Comparison of ENCODE assay signal across 1 cellular context in genomic region chr10:23438547-23439451, GRCh38.
TF ChIP-seq lines count a peak whose summit lies in the region.

A gene with protein sequence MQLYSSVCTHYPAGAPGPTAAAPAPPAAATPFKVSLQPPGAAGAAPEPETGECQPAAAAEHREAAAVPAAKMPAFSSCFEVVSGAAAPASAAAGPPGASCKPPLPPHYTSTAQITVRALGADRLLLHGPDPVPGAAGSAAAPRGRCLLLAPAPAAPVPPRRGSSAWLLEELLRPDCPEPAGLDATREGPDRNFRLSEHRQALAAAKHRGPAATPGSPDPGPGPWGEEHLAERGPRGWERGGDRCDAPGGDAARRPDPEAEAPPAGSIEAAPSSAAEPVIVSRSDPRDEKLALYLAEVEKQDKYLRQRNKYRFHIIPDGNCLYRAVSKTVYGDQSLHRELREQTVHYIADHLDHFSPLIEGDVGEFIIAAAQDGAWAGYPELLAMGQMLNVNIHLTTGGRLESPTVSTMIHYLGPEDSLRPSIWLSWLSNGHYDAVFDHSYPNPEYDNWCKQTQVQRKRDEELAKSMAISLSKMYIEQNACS (plus strand): TSS chr10:23439075. CDS start chr10:23439458, 383 bp downstream.

TF ChIP-seq in HepG2, 621 proteins besides CTCF, POLR2A, EP300 and RAD21 (continued from another document and continues in another):
- no peak for TF ChIP-seq TFE3 (CRISPR knock-in tag; IDR thresholded peaks at IDR 0.05)
- TF ChIP-seq AHR (CRISPR knock-in tag; IDR thresholded peaks at IDR 0.05) = no peak
- TF ChIP-seq TOE1 (CRISPR knock-in tag; IDR thresholded peaks at IDR 0.05) = no peak
- TF ChIP-seq IKZF4 (CRISPR knock-in tag; IDR thresholded peaks at IDR 0.05; ENCODE audit: borderline replicate concordance, low read depth, not compliant biosample characterization) = no peak
- TF ChIP-seq, protein P1, sequence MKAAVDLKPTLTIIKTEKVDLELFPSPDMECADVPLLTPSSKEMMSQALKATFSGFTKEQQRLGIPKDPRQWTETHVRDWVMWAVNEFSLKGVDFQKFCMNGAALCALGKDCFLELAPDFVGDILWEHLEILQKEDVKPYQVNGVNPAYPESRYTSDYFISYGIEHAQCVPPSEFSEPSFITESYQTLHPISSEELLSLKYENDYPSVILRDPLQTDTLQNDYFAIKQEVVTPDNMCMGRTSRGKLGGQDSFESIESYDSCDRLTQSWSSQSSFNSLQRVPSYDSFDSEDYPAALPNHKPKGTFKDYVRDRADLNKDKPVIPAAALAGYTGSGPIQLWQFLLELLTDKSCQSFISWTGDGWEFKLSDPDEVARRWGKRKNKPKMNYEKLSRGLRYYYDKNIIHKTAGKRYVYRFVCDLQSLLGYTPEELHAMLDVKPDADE (CRISPR knock-in tag; IDR thresholded peaks at IDR 0.05) = no peak
- TF ChIP-seq YY1 (IDR thresholded peaks at IDR 0.05; ENCODE audit: insufficient read depth, insufficient replicate concordance, low read depth, low read length) = peak; percentile 18
- no peak for TF ChIP-seq ATF2 (CRISPR knock-in tag; IDR thresholded peaks at IDR 0.05)
- no peak for TF ChIP-seq HINFP (CRISPR knock-in tag; IDR thresholded peaks at IDR 0.05; ENCODE audit: low read depth)
- no peak for TF ChIP-seq HDAC6 (IDR thresholded peaks at IDR 0.05; ENCODE audit: low read depth, low read length)
- no peak for TF ChIP-seq ZNF589 (CRISPR knock-in tag; conservative IDR thresholded peaks at IDR 0.05)
- TF ChIP-seq, protein P2, sequence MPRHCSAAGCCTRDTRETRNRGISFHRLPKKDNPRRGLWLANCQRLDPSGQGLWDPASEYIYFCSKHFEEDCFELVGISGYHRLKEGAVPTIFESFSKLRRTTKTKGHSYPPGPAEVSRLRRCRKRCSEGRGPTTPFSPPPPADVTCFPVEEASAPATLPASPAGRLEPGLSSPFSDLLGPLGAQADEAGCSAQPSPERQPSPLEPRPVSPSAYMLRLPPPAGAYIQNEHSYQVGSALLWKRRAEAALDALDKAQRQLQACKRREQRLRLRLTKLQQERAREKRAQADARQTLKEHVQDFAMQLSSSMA (CRISPR knock-in tag; IDR thresholded peaks at IDR 0.05) = no peak
- no peak for TF ChIP-seq ZNF512B (CRISPR knock-in tag; IDR thresholded peaks at IDR 0.05; ENCODE audit: borderline replicate concordance)
- 0 out of 2 replicates have a peak, but pooled peaks have one; percentile 24 for TF ChIP-seq ZNF704 (CRISPR knock-in tag; IDR thresholded peaks at IDR 0.05; ENCODE audit: borderline replicate concordance)
- no peak for TF ChIP-seq PAXIP1 (CRISPR knock-in tag; conservative IDR thresholded peaks at IDR 0.05)
- TF ChIP-seq SCMH1 (CRISPR knock-in tag; IDR thresholded peaks at IDR 0.05; ENCODE audit: borderline replicate concordance) = no peak
- no peak for TF ChIP-seq KAT7 (CRISPR knock-in tag; IDR thresholded peaks at IDR 0.05; ENCODE audit: borderline replicate concordance)
- no peak for TF ChIP-seq NFIB (CRISPR knock-in tag; IDR thresholded peaks at IDR 0.05; ENCODE audit: borderline replicate concordance)
- TF ChIP-seq CENPT (CRISPR knock-in tag; IDR thresholded peaks at IDR 0.05; ENCODE audit: low read depth) = no peak
- TF ChIP-seq KAT8 (CRISPR knock-in tag; IDR thresholded peaks at IDR 0.05) = no peak
- TF ChIP-seq, protein P3, sequence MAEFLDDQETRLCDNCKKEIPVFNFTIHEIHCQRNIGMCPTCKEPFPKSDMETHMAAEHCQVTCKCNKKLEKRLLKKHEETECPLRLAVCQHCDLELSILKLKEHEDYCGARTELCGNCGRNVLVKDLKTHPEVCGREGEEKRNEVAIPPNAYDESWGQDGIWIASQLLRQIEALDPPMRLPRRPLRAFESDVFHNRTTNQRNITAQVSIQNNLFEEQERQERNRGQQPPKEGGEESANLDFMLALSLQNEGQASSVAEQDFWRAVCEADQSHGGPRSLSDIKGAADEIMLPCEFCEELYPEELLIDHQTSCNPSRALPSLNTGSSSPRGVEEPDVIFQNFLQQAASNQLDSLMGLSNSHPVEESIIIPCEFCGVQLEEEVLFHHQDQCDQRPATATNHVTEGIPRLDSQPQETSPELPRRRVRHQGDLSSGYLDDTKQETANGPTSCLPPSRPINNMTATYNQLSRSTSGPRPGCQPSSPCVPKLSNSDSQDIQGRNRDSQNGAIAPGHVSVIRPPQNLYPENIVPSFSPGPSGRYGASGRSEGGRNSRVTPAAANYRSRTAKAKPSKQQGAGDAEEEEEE (CRISPR knock-in tag; IDR thresholded peaks at IDR 0.05; ENCODE audit: borderline replicate concordance) = no peak
- TF ChIP-seq, protein P4, sequence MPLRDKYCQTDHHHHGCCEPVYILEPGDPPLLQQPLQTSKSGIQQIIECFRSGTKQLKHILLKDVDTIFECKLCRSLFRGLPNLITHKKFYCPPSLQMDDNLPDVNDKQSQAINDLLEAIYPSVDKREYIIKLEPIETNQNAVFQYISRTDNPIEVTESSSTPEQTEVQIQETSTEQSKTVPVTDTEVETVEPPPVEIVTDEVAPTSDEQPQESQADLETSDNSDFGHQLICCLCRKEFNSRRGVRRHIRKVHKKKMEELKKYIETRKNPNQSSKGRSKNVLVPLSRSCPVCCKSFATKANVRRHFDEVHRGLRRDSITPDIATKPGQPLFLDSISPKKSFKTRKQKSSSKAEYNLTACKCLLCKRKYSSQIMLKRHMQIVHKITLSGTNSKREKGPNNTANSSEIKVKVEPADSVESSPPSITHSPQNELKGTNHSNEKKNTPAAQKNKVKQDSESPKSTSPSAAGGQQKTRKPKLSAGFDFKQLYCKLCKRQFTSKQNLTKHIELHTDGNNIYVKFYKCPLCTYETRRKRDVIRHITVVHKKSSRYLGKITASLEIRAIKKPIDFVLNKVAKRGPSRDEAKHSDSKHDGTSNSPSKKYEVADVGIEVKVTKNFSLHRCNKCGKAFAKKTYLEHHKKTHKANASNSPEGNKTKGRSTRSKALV (CRISPR knock-in tag; IDR thresholded peaks at IDR 0.05) = 0 out of 2 replicates have a peak, but pooled peaks have one; percentile 35
- peak; percentile 55; the same call in 1 of the 2 replicates for TF ChIP-seq GABPB1 (CRISPR knock-in tag; IDR thresholded peaks at IDR 0.05)
- TF ChIP-seq ZBTB42 (CRISPR knock-in tag; IDR thresholded peaks at IDR 0.05) = no peak
- no peak for TF ChIP-seq RBAK (CRISPR knock-in tag; IDR thresholded peaks at IDR 0.05)
- TF ChIP-seq FUBP1 (CRISPR knock-in tag; IDR thresholded peaks at IDR 0.05; ENCODE audit: borderline replicate concordance) = no peak
- TF ChIP-seq ZNF33B (CRISPR knock-in tag; IDR thresholded peaks at IDR 0.05) = no peak
- 0 out of 2 replicates have a peak, but pooled peaks have one; percentile 41 for TF ChIP-seq CHCHD3 (CRISPR knock-in tag; IDR thresholded peaks at IDR 0.05)
- no peak for TF ChIP-seq PTBP1 (IDR thresholded peaks at IDR 0.05; ENCODE audit: low read depth, low read length, poor library complexity, severe bottlenecking)
- peak; percentile 78; the same call in 1 of the 2 replicates for TF ChIP-seq KLF12 (CRISPR knock-in tag; IDR thresholded peaks at IDR 0.05; ENCODE audit: borderline replicate concordance)
- peak; percentile 76 for TF ChIP-seq HOXA3 (CRISPR knock-in tag; IDR thresholded peaks at IDR 0.05)
- TF ChIP-seq MAFG (CRISPR knock-in tag; IDR thresholded peaks at IDR 0.05) = no peak
- TF ChIP-seq MIER2 (CRISPR knock-in tag; IDR thresholded peaks at IDR 0.05) = no peak
- no peak for TF ChIP-seq RORA (CRISPR knock-in tag; IDR thresholded peaks at IDR 0.05)
